Comparison of ENCODE assay signal across 8 cellular contexts in genomic region chr1:41381691-41382530, GRCh38. TPM values are rescaled to one million over a fixed set of nuclear protein-coding genes. Genes with fewer than 3 reads are reported as not detected.
DNase-seq lines count a peak whose midpoint lies in the region; ATAC-seq and TF ChIP-seq lines count a peak whose summit lies in the region.

No MANE protein-coding gene starts in this region.

- peaks cover 55% of the 10 kb centered on the region for H3K27me3 Mint-ChIP-seq in activated CD4-positive, alpha-beta T cell treated with anti-CD3 and anti-CD28 coated beads, Interleukin-2, amount 10 ng/mL, durations not matched to agents 24 days and 14 days
- peaks cover 57% of the 10 kb centered on the region for H3K27me3 Mint-ChIP-seq in activated T-cell treated with anti-CD3 and anti-CD28 coated beads, Interleukin-2, amount 50 U/mL, for 4 hours (ENCODE audit: low read depth)
- H3K27me3 Mint-ChIP-seq in nephron progenitor cell (ENCODE audit: low read depth, poor library complexity) = peaks cover 75% of the 10 kb centered on the region

- no peaks in the 10 kb centered on the region for H3K9me3 Mint-ChIP-seq in activated CD4-positive, alpha-beta T cell treated with anti-CD3 and anti-CD28 coated beads, Interleukin-2, amount 10 ng/mL, durations not matched to agents 24 days and 14 days
- H3K9me3 Mint-ChIP-seq in activated T-cell treated with anti-CD3 and anti-CD28 coated beads, Interleukin-2, amount 50 U/mL, for 4 hours = no peaks in the 10 kb centered on the region
- no peaks in the 10 kb centered on the region for H3K9me3 Mint-ChIP-seq in nephron progenitor cell

- H3K4me1 Mint-ChIP-seq in activated CD4-positive, alpha-beta T cell treated with anti-CD3 and anti-CD28 coated beads, Interleukin-2, amount 10 ng/mL, durations not matched to agents 24 days and 14 days = peaks cover 6% of the 10 kb centered on the region
- H3K4me1 Mint-ChIP-seq in activated T-cell treated with anti-CD3 and anti-CD28 coated beads, Interleukin-2, amount 50 U/mL, for 4 hours (ENCODE audit: low read depth) = peaks cover 10% of the 10 kb centered on the region
- peaks cover 49% of the 10 kb centered on the region for H3K4me1 Mint-ChIP-seq in nephron progenitor cell

- peak; percentile 77 to 79 for ATAC-seq in activated T-cell treated with anti-CD3 and anti-CD28 coated beads, Interleukin-2, amount 50 U/mL, for 4 hours
- ATAC-seq in GM18511 (IDR thresholded peaks at IDR 0.05; ENCODE audit: unreplicated experiment) = no peak

- H3K27ac Mint-ChIP-seq in activated CD4-positive, alpha-beta T cell treated with anti-CD3 and anti-CD28 coated beads, Interleukin-2, amount 10 ng/mL, durations not matched to agents 24 days and 14 days = peak overlapping the region; percentile 29
- H3K27ac Mint-ChIP-seq in nephron progenitor cell = no peak overlapping the region

- intact Hi-C loops in activated CD4-positive, alpha-beta T cell treated with anti-CD3 and anti-CD28 coated beads, Interleukin-2, amount 10 ng/mL, durations not matched to agents 24 days and 14 days (cut with micrococcal nuclease) = loop anchor here (2.0 kb wide), 1 partner anchor 15 kb away; no protein-coding TSS in a partner anchor

- H3K4me3 Mint-ChIP-seq in activated CD4-positive, alpha-beta T cell treated with anti-CD3 and anti-CD28 coated beads, Interleukin-2, amount 10 ng/mL, durations not matched to agents 24 days and 14 days = peak overlapping the region; percentile 59
- H3K4me3 Mint-ChIP-seq in activated T-cell treated with anti-CD3 and anti-CD28 coated beads, Interleukin-2, amount 50 U/mL, for 4 hours = peak overlapping the region; percentile 74
- peak overlapping the region; percentile 76 for H3K4me3 Mint-ChIP-seq in nephron progenitor cell

- TF ChIP-seq CTCF in fibroblast of mammary gland (conservative IDR thresholded peaks at IDR 0.05; ENCODE audit: control insufficient read depth, insufficient read depth, low read depth, low read length) (no peak), nephron progenitor cell (IDR thresholded peaks at IDR 0.05) (no peak)

- peaks cover 1% of the 10 kb centered on the region for H3K36me3 Mint-ChIP-seq in activated CD4-positive, alpha-beta T cell treated with anti-CD3 and anti-CD28 coated beads, Interleukin-2, amount 10 ng/mL, durations not matched to agents 24 days and 14 days (ENCODE audit: low read depth)
- H3K36me3 Mint-ChIP-seq in activated T-cell treated with anti-CD3 and anti-CD28 coated beads, Interleukin-2, amount 50 U/mL, for 4 hours (ENCODE audit: insufficient read depth) = no peaks in the 10 kb centered on the region
- no peaks in the 10 kb centered on the region for H3K36me3 Mint-ChIP-seq in nephron progenitor cell (ENCODE audit: low read depth)

- peak; percentile 70 for DNase-seq in activated CD4-positive, alpha-beta T cell treated with anti-CD3 and anti-CD28 coated beads, Interleukin-2, amount 10 ng/mL, durations not matched to agents 24 days and 14 days
- DNase-seq in activated CD4-positive, alpha-beta T cell treated with anti-CD3 and anti-CD28 coated beads for 1 hour = no peak
- peak; percentile 49 for DNase-seq in activated T-cell treated with anti-CD3 and anti-CD28 coated beads, Interleukin-2, amount 50 U/mL, for 4 hours
- DNase-seq in fibroblast of mammary gland (ENCODE audit: low read depth) = peak; percentile 28
- peak; percentile 60 for DNase-seq in nephron progenitor cell
- DNase-seq in DMS153 treated with DMSO at 0.1 percent for 48 hours (lab: John Stamatoyannopoulos, UW; ENCODE audit: unreplicated experiment) = no peak
- no peak for DNase-seq in DMS114 treated with DMSO at 0.1 percent for 48 hours (lab: John Stamatoyannopoulos, UW; ENCODE audit: unreplicated experiment)

- H3K4me3 ChIP-seq in fibroblast of mammary gland (ENCODE audit: control insufficient read depth, low read depth, low read length) = peak overlapping the region; percentile 12

RNA-seq across cellular contexts. Expression of gene FOXO6, which starts 20.7 kb away (rescaled TPM):
- not detected in 2 replicates for total RNA-seq in activated CD4-positive, alpha-beta T cell treated with anti-CD3 and anti-CD28 coated beads, Interleukin-2, amount 10 ng/mL, durations not matched to agents 24 days and 14 days
- under 1 TPM in 2 of 3 donors, not detected in 1; 0.20 to 0.22 TPM for total RNA-seq in activated T-cell treated with anti-CD3 and anti-CD28 coated beads, Interleukin-2, amount 50 U/mL, for 4 hours

Comparison
In these comparisons a context has a peak if more than half of its experiments do, and no peak if none do; other contexts are left out.
1. DNase-seq: peak in activated CD4-positive, alpha-beta T cell treated with anti-CD3 and anti-CD28 coated beads, Interleukin-2, amount 10 ng/mL, durations not matched to agents 24 days and 14 days (single experiment), activated T-cell treated with anti-CD3 and anti-CD28 coated beads, Interleukin-2, amount 50 U/mL, for 4 hours (single experiment), fibroblast of mammary gland (single experiment) and nephron progenitor cell (single experiment); none in activated CD4-positive, alpha-beta T cell treated with anti-CD3 and anti-CD28 coated beads for 1 hour (single experiment), DMS153 treated with DMSO at 0.1 percent for 48 hours (single experiment) and DMS114 treated with DMSO at 0.1 percent for 48 hours (single experiment).
2. Peak in every context shown above with its lines, with median percentiles within 50 percentile points of each other: H3K4me3 Mint-ChIP-seq.